ENCODE assay signal across 9 cellular contexts in genomic region chrX:44400588-44400987, GRCh38. TPM values are rescaled to one million over a fixed set of nuclear protein-coding genes. Genes with fewer than 3 reads are reported as not detected.
DNase-seq lines count a peak whose midpoint lies in the region; FAIRE-seq and TF ChIP-seq lines count a peak whose summit lies in the region.
"Had no signal": no experiment of that assay in that cellular context is flagged by ENCODE, and none has a peak within 500 bp of the region (broad histone marks: within the 10 kb centered on the region; RNA-seq: fewer than 3 reads in every experiment).

No MANE protein-coding gene starts in this region.

- peak; percentile 91 for FAIRE-seq in RCC 7860 (lab: Jason Lieb, UNC)

- no peaks in the 10 kb centered on the region for H3K4me1 ChIP-seq in right atrium auricular region

- no peak overlapping the region for H3K4me3 ChIP-seq in right atrium auricular region
- H3K4me3 ChIP-seq: sigmoid colon had no signal

- peaks cover 0 to 22% of the 10 kb centered on the region in 2 donors for H3K9me3 ChIP-seq in right atrium auricular region
- H3K9me3 ChIP-seq: sigmoid colon had no signal

- peak; percentile 59 for DNase-seq in H4 (ENCODE audit: low spot score)
- DNase-seq in RCC 7860 (ENCODE audit: low spot score): peak; percentile 57
- DNase-seq in fibroblast of gingiva (ENCODE audit: low read depth): peak; percentile 48
- peak; percentile 38 to 41 for DNase-seq in stimulated activated CD4-positive, alpha-beta T cell treated with anti-CD3 and anti-CD28 coated beads, Interleukin-2, amount 100 ng/mL, for 24 hours
- no peak for DNase-seq in occipital lobe (lab: John Stamatoyannopoulos, UW)
- DNase-seq in right atrium auricular region (ENCODE audit: low spot score): no peak
- DNase-seq in NCI-H1092 (lab: John Stamatoyannopoulos, UW): no peak
- DNase-seq: sigmoid colon had no signal

- TF ChIP-seq CTCF in right atrium auricular region (IDR thresholded peaks at IDR 0.05): no peak

- no peaks in the 10 kb centered on the region for H3K36me3 ChIP-seq in right atrium auricular region
- H3K36me3 ChIP-seq: sigmoid colon had no signal

- no peak overlapping the region for H3K27ac ChIP-seq in right atrium auricular region
- H3K27ac ChIP-seq: sigmoid colon had no signal

- H3K27me3 ChIP-seq in right atrium auricular region: no peaks in the 10 kb centered on the region
- H3K27me3 ChIP-seq: sigmoid colon had no signal

RNA-seq across cellular contexts. Expression of gene EFHC2, which starts 57.1 kb away (rescaled TPM):
- not detected in 2 replicates for total RNA-seq in H4 (2014; rRNA removed; shearing (Covaris generic))
- total RNA-seq in occipital lobe (1.9 TPM), right atrium auricular region (1 to 10 TPM; 4.5 to 5.4 TPM)
- total RNA-seq: activated T-helper 2 cell treated with anti-CD3 and anti-CD28 coated beads, Interferon-gamma antibody, Interleukin-2, Interleukin-4, amounts not matched to agents 10 μg/mL and 5 μg/mL and 100 μg/mL, durations not matched to agents 14 hours and 24 hours and 36 hours had no signal

Comparison
In these comparisons a context has a peak if more than half of its experiments do, and no peak if none do; other contexts are left out.
1. DNase-seq: peak in H4 (single experiment), RCC 7860 (single experiment), fibroblast of gingiva (single experiment) and stimulated activated CD4-positive, alpha-beta T cell treated with anti-CD3 and anti-CD28 coated beads, Interleukin-2, amount 100 ng/mL, for 24 hours (2 of 2); none in occipital lobe (single experiment), right atrium auricular region (single experiment) and NCI-H1092 (single experiment).